Comparison of ENCODE assay signal across 32 cellular contexts in the genomic region with DNA sequence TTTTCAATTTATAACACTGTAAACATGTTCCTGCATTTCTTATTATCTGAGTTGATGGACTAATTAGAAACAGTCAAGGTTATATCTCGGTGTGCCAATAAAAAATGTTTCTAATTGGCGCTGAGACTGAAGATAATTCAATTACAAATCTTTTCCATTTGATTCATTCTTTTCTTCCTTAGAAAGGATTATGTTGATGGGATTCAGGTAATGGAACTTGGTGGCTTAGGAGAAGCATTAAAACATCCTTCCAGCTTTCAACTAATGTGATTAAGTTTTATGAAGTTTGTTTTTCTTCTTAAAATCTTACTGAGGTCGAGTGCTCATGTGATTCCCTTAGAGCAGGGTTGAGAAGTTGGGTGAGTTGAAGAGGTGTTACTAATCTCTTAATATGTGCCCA.
"Had no signal": no experiment of that assay in that cellular context is flagged by ENCODE, and none has a peak within 500 bp of the region (broad histone marks: within the 10 kb centered on the region; RNA-seq: fewer than 3 reads in every experiment).

No MANE protein-coding gene starts in this region.

- H3K9me3 Mint-ChIP-seq: activated CD4-positive, alpha-beta memory T cell treated with anti-CD3 and anti-CD28 coated beads, Interleukin-2, amount 10 ng/mL, durations not matched to agents 7 days and 5 days; activated naive CD4-positive, alpha-beta T cell treated with anti-CD3 and anti-CD28 coated beads, Interleukin-2, amount 10 ng/mL, durations not matched to agents 7 days and 5 days; activated naive CD8-positive, alpha-beta T cell treated with anti-CD3 and anti-CD28 coated beads, Interleukin-2, amount 50 U/mL, for 24 hours; brain had no signal

- ATAC-seq: activated CD8-positive, alpha-beta memory T cell treated with anti-CD3 and anti-CD28 coated beads, Interleukin-2, amount 10 ng/mL, durations not matched to agents 7 days and 5 days; activated naive CD8-positive, alpha-beta T cell treated with anti-CD3 and anti-CD28 coated beads, Interleukin-2, amount 50 U/mL, for 24 hours had no signal

- H3K27me3 Mint-ChIP-seq: activated CD4-positive, alpha-beta memory T cell treated with anti-CD3 and anti-CD28 coated beads, Interleukin-2, amount 10 ng/mL, durations not matched to agents 7 days and 5 days; activated CD8-positive, alpha-beta memory T cell treated with anti-CD3 and anti-CD28 coated beads, Interleukin-2, amount 10 ng/mL, durations not matched to agents 7 days and 5 days; activated naive CD4-positive, alpha-beta T cell treated with anti-CD3 and anti-CD28 coated beads, Interleukin-2, amount 10 ng/mL, durations not matched to agents 7 days and 5 days; activated naive CD8-positive, alpha-beta T cell; activated naive CD8-positive, alpha-beta T cell treated with anti-CD3 and anti-CD28 coated beads, Interleukin-2, amount 50 U/mL, for 24 hours had no signal

- DNase-seq: activated CD4-positive, alpha-beta memory T cell treated with anti-CD3 and anti-CD28 coated beads, Interleukin-2, amount 10 ng/mL, durations not matched to agents 7 days and 5 days; activated CD4-positive, alpha-beta T cell treated with anti-CD3 and anti-CD28 coated beads for 1 hour; activated CD4-positive, alpha-beta T cell treated with anti-CD3 and anti-CD28 coated beads for 48 hours; activated CD4-positive, CD25-positive, alpha-beta regulatory T cell; activated CD8-positive, alpha-beta memory T cell treated with anti-CD3 and anti-CD28 coated beads for 24 hours; activated CD8-positive, alpha-beta memory T cell treated with anti-CD3 and anti-CD28 coated beads, Interleukin-2, amount 10 ng/mL, durations not matched to agents 7 days and 5 days; activated CD8-positive, alpha-beta memory T cell treated with anti-CD3 and anti-CD28 coated beads, Interleukin-2, amount 50 U/mL, for 48 hours; activated effector memory CD4-positive, alpha-beta T cell treated with Interleukin-2 at 50 U/mL for 16 hours; activated naive CD4-positive, alpha-beta T cell treated with anti-CD3 and anti-CD28 coated beads, Interleukin-2, amount 10 ng/mL, durations not matched to agents 7 days and 5 days; activated naive CD8-positive, alpha-beta T cell treated with anti-CD3 and anti-CD28 coated beads, Interleukin-2, amount 50 U/mL, for 24 hours; activated T-cell treated with anti-CD3 and anti-CD28 coated beads, Interleukin-2, amount 50 U/mL, for 48 hours; anterior cingulate cortex; caudate nucleus; Kasumi-1; MG63; MV-4-11; NCI-H1105; NCI-H1417 treated with DMSO at 0.1 percent for 48 hours; NCI-H187 treated with DMSO at 0.1 percent for 48 hours; NCI-H2081 treated with DMSO at 0.1 percent for 48 hours; NCI-H226; NCI-H446 treated with DMSO at 0.1 percent for 48 hours; OCI-M1; SHP77 treated with DMSO at 0.1 percent for 48 hours; SW 1271; T-helper 1 cell; T-helper 2 cell; T-helper 9 cell had no signal

- H3K4me1 Mint-ChIP-seq: activated CD4-positive, alpha-beta memory T cell treated with anti-CD3 and anti-CD28 coated beads, Interleukin-2, amount 10 ng/mL, durations not matched to agents 7 days and 5 days; activated CD8-positive, alpha-beta memory T cell treated with anti-CD3 and anti-CD28 coated beads, Interleukin-2, amount 10 ng/mL, durations not matched to agents 7 days and 5 days; activated naive CD4-positive, alpha-beta T cell treated with anti-CD3 and anti-CD28 coated beads, Interleukin-2, amount 10 ng/mL, durations not matched to agents 7 days and 5 days; activated naive CD8-positive, alpha-beta T cell treated with anti-CD3 and anti-CD28 coated beads, Interleukin-2, amount 50 U/mL, for 24 hours had no signal

- H3K4me3 ChIP-seq: MG63, SJSA1 had no signal

- H3K27ac Mint-ChIP-seq: activated CD4-positive, alpha-beta memory T cell treated with anti-CD3 and anti-CD28 coated beads, Interleukin-2, amount 10 ng/mL, durations not matched to agents 7 days and 5 days; activated CD8-positive, alpha-beta memory T cell treated with anti-CD3 and anti-CD28 coated beads, Interleukin-2, amount 10 ng/mL, durations not matched to agents 7 days and 5 days; activated naive CD4-positive, alpha-beta T cell treated with anti-CD3 and anti-CD28 coated beads, Interleukin-2, amount 10 ng/mL, durations not matched to agents 7 days and 5 days; activated naive CD8-positive, alpha-beta T cell; activated naive CD8-positive, alpha-beta T cell treated with anti-CD3 and anti-CD28 coated beads, Interleukin-2, amount 50 U/mL, for 24 hours had no signal

- H3K27ac ChIP-seq: SJSA1, VCaP had no signal

- H3K36me3 Mint-ChIP-seq: activated CD8-positive, alpha-beta memory T cell treated with anti-CD3 and anti-CD28 coated beads, Interleukin-2, amount 10 ng/mL, durations not matched to agents 7 days and 5 days; activated naive CD4-positive, alpha-beta T cell treated with anti-CD3 and anti-CD28 coated beads, Interleukin-2, amount 10 ng/mL, durations not matched to agents 7 days and 5 days; activated naive CD8-positive, alpha-beta T cell; brain had no signal

- H3K36me3 ChIP-seq: MG63, SJSA1 had no signal

- H3K27me3 ChIP-seq: MG63, SJSA1 had no signal

- H3K4me3 Mint-ChIP-seq: activated CD4-positive, alpha-beta memory T cell treated with anti-CD3 and anti-CD28 coated beads, Interleukin-2, amount 10 ng/mL, durations not matched to agents 7 days and 5 days; activated CD8-positive, alpha-beta memory T cell treated with anti-CD3 and anti-CD28 coated beads, Interleukin-2, amount 10 ng/mL, durations not matched to agents 7 days and 5 days; activated naive CD4-positive, alpha-beta T cell treated with anti-CD3 and anti-CD28 coated beads, Interleukin-2, amount 10 ng/mL, durations not matched to agents 7 days and 5 days; activated naive CD8-positive, alpha-beta T cell; activated naive CD8-positive, alpha-beta T cell treated with anti-CD3 and anti-CD28 coated beads, Interleukin-2, amount 50 U/mL, for 24 hours; brain had no signal

- H3K9me3 ChIP-seq: MG63, SJSA1 had no signal
